8 cellular contexts compared by ENCODE assay signal in genomic region chr18:51110073-51110797, GRCh38.
DNase-seq lines count a peak whose midpoint lies in the region; ATAC-seq and TF ChIP-seq lines count a peak whose summit lies in the region.

No MANE protein-coding gene starts in this region.

- H3K27ac Mint-ChIP-seq in activated naive CD8-positive, alpha-beta T cell treated with anti-CD3 and anti-CD28 coated beads for 36 hours: no peak overlapping the region

- ATAC-seq in GM19328 (IDR thresholded peaks at IDR 0.05; ENCODE audit: unreplicated experiment) (peak; percentile 74), HG03378 (IDR thresholded peaks at IDR 0.05; ENCODE audit: unreplicated experiment) (peak; percentile 66), sciatic nerve (peak; percentile 92)

- H3K4me1 ChIP-seq in BLaER1 (peaks cover 22% of the 10 kb centered on the region), SK-N-SH (ENCODE audit: control insufficient read depth in 1 of 2, insufficient read depth in 2 of 2, low read depth in 1 of 2, low read length in 1 of 2) (peaks cover 0 to 2% of the 10 kb centered on the region in 2 experiments; a peak in 1 of 4 replicates), left ventricle myocardium inferior (peaks cover 3% of the 10 kb centered on the region)

- 9% methylated on average over 19 of the region's 42 CpGs for WGBS in SK-N-SH (ENCODE audit: low lambda C conversion rate)

- peak; percentile 92 for TF ChIP-seq RAD21 in SK-N-SH (IDR thresholded peaks at IDR 0.05; ENCODE audit: low read length)

- CTCF ChIA-PET in SK-N-SH (lab: Yijun Ruan, JAX): interaction anchor here (0.6 to 3.4 kb wide), 53 partner anchors 8 to 1796 kb away, joined by 3 to 25 read pairs (median 4); no protein-coding TSS in a partner anchor

- H3K9me3 ChIP-seq in BLaER1: peaks cover 30% of the 10 kb centered on the region
- no peaks in the 10 kb centered on the region for H3K9me3 ChIP-seq in SK-N-SH
- no peaks in the 10 kb centered on the region for H3K9me3 ChIP-seq in left ventricle myocardium inferior (replicated peaks)

- 0 out of 2 replicates have a peak overlapping the region, but pooled peaks have one; percentile 31 for H3K4me3 ChIP-seq in BLaER1
- H3K4me3 ChIP-seq in SK-N-SH (ENCODE audit: low read depth in 2 of 2, low read length in 1 of 2): peak overlapping the region in 1 of 2 experiments; percentile 34; a peak in 1 of 4 replicates
- H3K4me3 ChIP-seq in left ventricle myocardium inferior: peak overlapping the region; percentile 37

- no peak overlapping the region for H3K27ac ChIP-seq in BLaER1
- no peak overlapping the region for H3K27ac ChIP-seq in SK-N-SH (ENCODE audit: low read depth in 2 of 2, low read length in 1 of 2)
- no peak overlapping the region for H3K27ac ChIP-seq in left ventricle myocardium inferior (replicated peaks)

- intact Hi-C loops in left ventricle myocardium inferior (cut with micrococcal nuclease): no loop called here
- intact Hi-C loops in sciatic nerve (cut with DNase I): no loop called here

- H3K27me3 Mint-ChIP-seq in activated naive CD8-positive, alpha-beta T cell treated with anti-CD3 and anti-CD28 coated beads for 36 hours: no peaks in the 10 kb centered on the region

- H3F3A ChIP-seq in SK-N-SH (replicated peaks; ENCODE audit: insufficient read depth): no peaks in the 10 kb centered on the region

- no peaks in the 10 kb centered on the region for H3K27me3 ChIP-seq in BLaER1
- H3K27me3 ChIP-seq in SK-N-SH (ENCODE audit: insufficient read depth): no peaks in the 10 kb centered on the region
- H3K27me3 ChIP-seq in left ventricle myocardium inferior (ENCODE audit: low read depth): no peaks in the 10 kb centered on the region

- POLR2A ChIA-PET in SK-N-SH (lab: Yijun Ruan, JAX): no interaction called here

- H3K9me3 Mint-ChIP-seq in activated naive CD8-positive, alpha-beta T cell treated with anti-CD3 and anti-CD28 coated beads for 36 hours: no peaks in the 10 kb centered on the region

- H3K4me2 ChIP-seq in BLaER1: peak overlapping the region; percentile 63
- 0 out of 2 replicates have a peak overlapping the region, but pooled peaks have one; percentile 62 for H3K4me2 ChIP-seq in SK-N-SH

- H3K9ac ChIP-seq in BLaER1: no peak overlapping the region
- no peak overlapping the region for H3K9ac ChIP-seq in SK-N-SH

- H2AFZ ChIP-seq in SK-N-SH (ENCODE audit: low read depth): no peak overlapping the region

- H3K9me2 ChIP-seq in SK-N-SH: no peaks in the 10 kb centered on the region

- H3K4me1 Mint-ChIP-seq in activated naive CD8-positive, alpha-beta T cell treated with anti-CD3 and anti-CD28 coated beads for 36 hours: peaks cover 12% of the 10 kb centered on the region

- no peaks in the 10 kb centered on the region for H4K20me1 ChIP-seq in BLaER1
- H4K20me1 ChIP-seq in SK-N-SH (ENCODE audit: insufficient read depth): no peaks in the 10 kb centered on the region

- peak; percentile 94 for DNase-seq in SK-N-SH
- peak; percentile 73 for DNase-seq in activated naive CD8-positive, alpha-beta T cell treated with anti-CD3 and anti-CD28 coated beads for 36 hours
- DNase-seq in left ventricle myocardium inferior: peak; percentile 57
- DNase-seq in sciatic nerve (ENCODE audit: low spot score): peak; percentile 84
- no peak for DNase-seq in NCI-H510A (lab: John Stamatoyannopoulos, UW)

- H3K36me3 Mint-ChIP-seq in activated naive CD8-positive, alpha-beta T cell treated with anti-CD3 and anti-CD28 coated beads for 36 hours: no peaks in the 10 kb centered on the region

- no peak overlapping the region for H3K4me3 Mint-ChIP-seq in activated naive CD8-positive, alpha-beta T cell treated with anti-CD3 and anti-CD28 coated beads for 36 hours

- TF ChIP-seq EP300 in SK-N-SH (IDR thresholded peaks at IDR 0.05; ENCODE audit: borderline replicate concordance in 1 of 2, low read depth in 1 of 2, low read length in 1 of 2): no peak

- TF ChIP-seq CTCF in SK-N-SH (IDR thresholded peaks at IDR 0.05) (peak; percentile 82), left ventricle myocardium inferior (IDR thresholded peaks at IDR 0.05; ENCODE audit: borderline replicate concordance) (peak; percentile 99)

- H3K36me3 ChIP-seq in BLaER1: no peaks in the 10 kb centered on the region
- no peaks in the 10 kb centered on the region for H3K36me3 ChIP-seq in SK-N-SH (replicated peaks in 1 of 2; ENCODE audit: control insufficient read depth in 1 of 2, insufficient read depth in 2 of 2, low read length in 1 of 2)
- no peaks in the 10 kb centered on the region for H3K36me3 ChIP-seq in left ventricle myocardium inferior

- H3K79me2 ChIP-seq in SK-N-SH (ENCODE audit: insufficient read depth): no peaks in the 10 kb centered on the region

TF ChIP-seq in SK-N-SH, 30 proteins besides CTCF, POLR2A, EP300 and RAD21:
- TF ChIP-seq GATA2 (CRISPR knock-in tag; IDR thresholded peaks at IDR 0.05): no peak
- TF ChIP-seq TEAD4 (IDR thresholded peaks at IDR 0.05; ENCODE audit: borderline replicate concordance, insufficient read depth): no peak
- peak; percentile 84 for TF ChIP-seq SMC3 (IDR thresholded peaks at IDR 0.05; ENCODE audit: low read depth, low read length)
- TF ChIP-seq MAX (IDR thresholded peaks at IDR 0.05; ENCODE audit: low read depth): no peak
- TF ChIP-seq GABPA (IDR thresholded peaks at IDR 0.05; ENCODE audit: low read depth): no peak
- TF ChIP-seq TAF1 (IDR thresholded peaks at IDR 0.05; ENCODE audit: borderline replicate concordance, low read depth, low read length): no peak
- TF ChIP-seq SIN3A (IDR thresholded peaks at IDR 0.05; ENCODE audit: borderline replicate concordance, low read depth, low read length): no peak
